13 cellular contexts compared by ENCODE assay signal in the genomic region with DNA sequence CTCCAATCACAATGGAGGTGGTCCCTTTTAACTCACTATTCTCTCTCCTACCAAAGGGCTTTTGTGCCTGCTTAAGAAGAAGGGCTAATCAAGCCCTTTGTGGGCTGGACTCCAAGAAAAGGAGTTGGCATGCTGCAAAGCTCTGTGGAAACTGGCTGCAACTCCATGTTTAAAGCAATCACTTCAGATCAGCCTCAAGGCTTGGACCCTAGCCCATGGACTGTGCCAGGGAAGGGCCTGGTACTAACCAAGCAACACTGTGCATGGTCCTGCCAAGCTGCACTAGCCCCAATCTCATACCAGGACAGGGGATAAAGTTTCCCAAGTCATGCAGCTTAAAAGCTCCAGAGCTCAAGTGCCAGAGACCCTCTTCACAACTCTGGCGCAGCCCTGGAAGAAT.
DNase-seq lines count a peak whose midpoint lies in the region; ATAC-seq and TF ChIP-seq lines count a peak whose summit lies in the region.
"Had no signal": no experiment of that assay in that cellular context is flagged by ENCODE, and none has a peak within 500 bp of the region (broad histone marks: within the 10 kb centered on the region; RNA-seq: fewer than 3 reads in every experiment).

No MANE protein-coding gene starts in this region.

- no peak overlapping the region for H3K4me3 Mint-ChIP-seq in stimulated activated naive CD8-positive, alpha-beta T cell treated with anti-CD3 and anti-CD28 coated beads, Interleukin-15, amount 100 ng/mL, for 72 hours

- no peaks in the 10 kb centered on the region for H3K27me3 Mint-ChIP-seq in stimulated activated naive CD8-positive, alpha-beta T cell treated with anti-CD3 and anti-CD28 coated beads, Interleukin-15, amount 100 ng/mL, for 72 hours

- H3K4me3 ChIP-seq in breast epithelium = no peak overlapping the region

- no peaks in the 10 kb centered on the region for H3K9me3 Mint-ChIP-seq in stimulated activated naive CD8-positive, alpha-beta T cell treated with anti-CD3 and anti-CD28 coated beads, Interleukin-15, amount 100 ng/mL, for 72 hours

- no peaks in the 10 kb centered on the region for H3K4me1 Mint-ChIP-seq in stimulated activated naive CD8-positive, alpha-beta T cell treated with anti-CD3 and anti-CD28 coated beads, Interleukin-15, amount 100 ng/mL, for 72 hours

- H3K4me1 ChIP-seq in breast epithelium = peaks cover 0 to 6% of the 10 kb centered on the region in 2 donors

- no peaks in the 10 kb centered on the region for H3K27me3 ChIP-seq in breast epithelium
- no peaks in the 10 kb centered on the region for H3K27me3 ChIP-seq in layer of hippocampus (ENCODE audit: control insufficient read depth, insufficient read depth, low read length)

- no peak for TF ChIP-seq POLR2A in breast epithelium (IDR thresholded peaks at IDR 0.05)

- H3K9me3 ChIP-seq in breast epithelium = no peaks in the 10 kb centered on the region

- intact Hi-C loops in breast epithelium (cut with DNase I; ENCODE audit: low total_unique reads) = no loop called here

- TF ChIP-seq CTCF in breast epithelium (IDR thresholded peaks at IDR 0.05) = no peak

- peak; percentile 34 for DNase-seq in NCI-H2029 (lab: John Stamatoyannopoulos, UW)
- peak; percentile 49 to 63 for DNase-seq in breast epithelium (ENCODE audit: low spot score in 2 of 2)
- DNase-seq in stimulated activated naive CD8-positive, alpha-beta T cell treated with anti-CD3 and anti-CD28 coated beads, Interleukin-15, amount 100 ng/mL, for 72 hours = no peak
- DNase-seq in stimulated activated CD4-positive, alpha-beta T cell treated with anti-CD3 and anti-CD28 coated beads, Interleukin-4, amount 100 ng/mL, for 1 hour = no peak
- DNase-seq in NCI-H82 (lab: John Stamatoyannopoulos, UW) = no peak
- DNase-seq: activated T-cell treated with anti-CD3 and anti-CD28 coated beads, Interleukin-2, amount 50 U/mL, for 1 hour; DND-41; foreskin melanocyte; NCI-H1694; PC-3; stimulated activated CD4-positive, alpha-beta T cell treated with anti-CD3 and anti-CD28 coated beads, Interleukin-15, amount 100 ng/mL, for 24 hours had no signal

- H3K36me3 ChIP-seq in breast epithelium = no peaks in the 10 kb centered on the region

- no peak overlapping the region for H3K27ac ChIP-seq in breast epithelium
- H3K27ac ChIP-seq in layer of hippocampus (ENCODE audit: low read depth, low read length) = peak overlapping the region; percentile 89

- peak overlapping the region in 1 of 2 donors; percentile 74 for H3K27ac Mint-ChIP-seq in stimulated activated naive CD8-positive, alpha-beta T cell treated with anti-CD3 and anti-CD28 coated beads, Interleukin-15, amount 100 ng/mL, for 72 hours

- peak; percentile 28 for ATAC-seq in stimulated activated naive CD8-positive, alpha-beta T cell treated with anti-CD3 and anti-CD28 coated beads, Interleukin-15, amount 100 ng/mL, for 72 hours
- no peak for ATAC-seq in GM18867 (IDR thresholded peaks at IDR 0.05; ENCODE audit: unreplicated experiment)
- ATAC-seq: PC-3 had no signal

Comparison
In these comparisons a context has a peak if more than half of its experiments do, and no peak if none do; other contexts are left out.
1. DNase-seq: peak in NCI-H2029 (single experiment) and breast epithelium (2 of 2); none in stimulated activated naive CD8-positive, alpha-beta T cell treated with anti-CD3 and anti-CD28 coated beads, Interleukin-15, amount 100 ng/mL, for 72 hours (0 of 2), stimulated activated CD4-positive, alpha-beta T cell treated with anti-CD3 and anti-CD28 coated beads, Interleukin-4, amount 100 ng/mL, for 1 hour (single experiment) and NCI-H82 (single experiment).